Comparison of ENCODE assay signal across 8 cellular contexts in genomic region chr9:69175488-69175872, GRCh38. TPM values are rescaled to one million over a fixed set of nuclear protein-coding genes. Genes with fewer than 3 reads are reported as not detected.
DNase-seq lines count a peak whose midpoint lies in the region; ATAC-seq and TF ChIP-seq lines count a peak whose summit lies in the region.

No MANE protein-coding gene starts in this region.

- H3K27me3 ChIP-seq in ascending aorta: no peaks in the 10 kb centered on the region
- H3K27me3 ChIP-seq in muscle layer of duodenum (ENCODE audit: low read depth, low read length): no peaks in the 10 kb centered on the region
- H3K27me3 ChIP-seq in CD8-positive, alpha-beta memory T cell (ENCODE audit: insufficient read depth, low read length, poor library complexity, severe bottlenecking): peaks cover 8% of the 10 kb centered on the region

- peak overlapping the region; percentile 68 to 89 for H3K4me3 ChIP-seq in ascending aorta
- H3K4me3 ChIP-seq in muscle layer of duodenum (ENCODE audit: low read depth in 1 of 2, low read length in 2 of 2): peak overlapping the region; percentile 69 to 73
- no peak overlapping the region for H3K4me3 ChIP-seq in CD8-positive, alpha-beta memory T cell (ENCODE audit: low read length)

- H3K36me3 Mint-ChIP-seq in natural killer cell treated with Interleukin-12 subunit alpha and Interleukin-12 subunit beta and Interleukin-15 and Interleukin-18, amount 100 ng/mL, for 72 hours: no peaks in the 10 kb centered on the region
- no peaks in the 10 kb centered on the region for H3K36me3 Mint-ChIP-seq in natural killer cell
- H3K36me3 Mint-ChIP-seq in CD8-positive, alpha-beta memory T cell: peaks cover 0 to 5% (median 0%) of the 10 kb centered on the region in 3 donors

- POLR2A ChIA-PET in CD8-positive, alpha-beta memory T cell (lab: Charles Lee): no interaction called here

- no peak for TF ChIP-seq CTCF in natural killer cell (IDR thresholded peaks at IDR 0.05)
- TF ChIP-seq CTCF in ascending aorta (IDR thresholded peaks at IDR 0.05): no peak

- peak overlapping the region in 1 of 2 donors; percentile 71 for H3K27ac Mint-ChIP-seq in natural killer cell treated with Interleukin-12 subunit alpha and Interleukin-12 subunit beta and Interleukin-15 and Interleukin-18, amount 100 ng/mL, for 72 hours
- H3K27ac Mint-ChIP-seq in natural killer cell: no peak overlapping the region
- H3K27ac Mint-ChIP-seq in CD8-positive, alpha-beta memory T cell: no peak overlapping the region

- peaks cover 0 to 12% of the 10 kb centered on the region in 2 donors for H3K27me3 Mint-ChIP-seq in natural killer cell treated with Interleukin-12 subunit alpha and Interleukin-12 subunit beta and Interleukin-15 and Interleukin-18, amount 100 ng/mL, for 72 hours
- peaks cover 5 to 12% of the 10 kb centered on the region in 2 donors for H3K27me3 Mint-ChIP-seq in natural killer cell (ENCODE audit: low read depth in 2 of 2)
- H3K27me3 Mint-ChIP-seq in CD8-positive, alpha-beta memory T cell: peaks cover 26 to 50% of the 10 kb centered on the region in 2 donors

- CTCF ChIA-PET in CD8-positive, alpha-beta memory T cell (lab: Charles Lee): no interaction called here

- intact Hi-C loops in natural killer cell (cut with micrococcal nuclease) (no loop called here), ascending aorta (cut with DNase I) (loop anchor here (2.0 to 5.0 kb wide), 2 partner anchors 55 to 78 kb away; no protein-coding TSS in a partner anchor)

- H3K36me3 ChIP-seq in ascending aorta (no peaks in the 10 kb centered on the region), muscle layer of duodenum (ENCODE audit: control insufficient read depth in 1 of 2, insufficient read depth in 2 of 2, low read length in 2 of 2) (no peaks in the 10 kb centered on the region)
- no peaks in the 10 kb centered on the region for H3K36me3 ChIP-seq in CD8-positive, alpha-beta memory T cell (ENCODE audit: insufficient read depth, low read length)

- no peaks in the 10 kb centered on the region for H3K9me3 ChIP-seq in ascending aorta
- no peaks in the 10 kb centered on the region for H3K9me3 ChIP-seq in muscle layer of duodenum (ENCODE audit: control insufficient read depth in 1 of 2, low read length in 2 of 2)
- H3K9me3 ChIP-seq in CD8-positive, alpha-beta memory T cell (ENCODE audit: low read length): no peaks in the 10 kb centered on the region

- DNase-seq in natural killer cell treated with Interleukin-12 subunit alpha and Interleukin-12 subunit beta and Interleukin-15 and Interleukin-18, amount 100 ng/mL, for 72 hours (ENCODE audit: low spot score): no peak
- DNase-seq in natural killer cell (no peak), ascending aorta (ENCODE audit: low spot score in 2 of 2) (no peak), NCI-H146 treated with DMSO at 0.1 percent for 48 hours (lab: John Stamatoyannopoulos, UW; ENCODE audit: unreplicated experiment) (no peak)
- no peak for DNase-seq in NK-92 treated with Interleukin-12 subunit alpha and Interleukin-12 subunit beta, amount 100 ng/mL, for 24 hours (lab: John Stamatoyannopoulos, UW)
- no peak for DNase-seq in CD8-positive, alpha-beta memory T cell

- H3K27ac ChIP-seq in ascending aorta: peak overlapping the region; percentile 77 to 87
- peak overlapping the region; percentile 76 for H3K27ac ChIP-seq in muscle layer of duodenum (ENCODE audit: low read length)
- H3K27ac ChIP-seq in CD8-positive, alpha-beta memory T cell (ENCODE audit: low read depth, low read length): no peak overlapping the region

- H3K4me1 ChIP-seq in ascending aorta (peaks cover 9 to 22% of the 10 kb centered on the region in 2 donors), muscle layer of duodenum (ENCODE audit: control insufficient read depth in 1 of 2, insufficient read depth in 2 of 2, low read length in 2 of 2) (peaks cover 9 to 19% of the 10 kb centered on the region in 2 donors)
- H3K4me1 ChIP-seq in CD8-positive, alpha-beta memory T cell (ENCODE audit: insufficient read depth, low read length): peaks cover 16% of the 10 kb centered on the region

- no peak for ATAC-seq in natural killer cell treated with Interleukin-12 subunit alpha and Interleukin-12 subunit beta and Interleukin-15 and Interleukin-18, amount 100 ng/mL, for 72 hours
- ATAC-seq in natural killer cell (no peak), HG03139 (IDR thresholded peaks at IDR 0.05; ENCODE audit: unreplicated experiment) (peak; percentile 5)

- H3K9me3 Mint-ChIP-seq in natural killer cell treated with Interleukin-12 subunit alpha and Interleukin-12 subunit beta and Interleukin-15 and Interleukin-18, amount 100 ng/mL, for 72 hours: no peaks in the 10 kb centered on the region
- H3K9me3 Mint-ChIP-seq in natural killer cell: no peaks in the 10 kb centered on the region
- H3K9me3 Mint-ChIP-seq in CD8-positive, alpha-beta memory T cell: no peaks in the 10 kb centered on the region

- peaks cover 25 to 30% of the 10 kb centered on the region in 2 donors for H3K4me1 Mint-ChIP-seq in natural killer cell treated with Interleukin-12 subunit alpha and Interleukin-12 subunit beta and Interleukin-15 and Interleukin-18, amount 100 ng/mL, for 72 hours (ENCODE audit: low read depth in 2 of 2)
- H3K4me1 Mint-ChIP-seq in natural killer cell: peaks cover 25 to 27% of the 10 kb centered on the region in 2 donors
- H3K4me1 Mint-ChIP-seq in CD8-positive, alpha-beta memory T cell: peaks cover 18 to 44% (median 42%) of the 10 kb centered on the region in 3 donors

- peak overlapping the region; percentile 88 for H3K4me3 Mint-ChIP-seq in natural killer cell treated with Interleukin-12 subunit alpha and Interleukin-12 subunit beta and Interleukin-15 and Interleukin-18, amount 100 ng/mL, for 72 hours
- no peak overlapping the region for H3K4me3 Mint-ChIP-seq in natural killer cell
- peak overlapping the region in 3 of 7 donors; percentile 3 to 86 (median 79) for H3K4me3 Mint-ChIP-seq in CD8-positive, alpha-beta memory T cell

RNA-seq across cellular contexts. Expression of gene TJP2, which starts 1.4 kb away (rescaled TPM):
- total RNA-seq in natural killer cell treated with Interleukin-12 subunit alpha and Interleukin-12 subunit beta and Interleukin-15 and Interleukin-18, amount 100 ng/mL, for 72 hours: 10 to 100 TPM in 1 of 2 donors, 1 to 10 TPM in 1; 5.1 to 10.2 TPM
- total RNA-seq in natural killer cell (1 to 10 TPM; 6.8 to 10.0 (median 9.6) TPM), ascending aorta (154 TPM)
- total RNA-seq in CD8-positive, alpha-beta memory T cell: 10 to 100 TPM; 19.7 to 20.8 TPM
- 2.1 TPM for polyA plus RNA-seq in CD8-positive, alpha-beta memory T cell
